ENCODE assay signal across 1 cellular context in genomic region chr1:111320066-111320879, GRCh38.
TF ChIP-seq lines count a peak whose summit lies in the region.

No MANE protein-coding gene starts in this region.

TF ChIP-seq in SK-N-SH treated with all-trans-retinoic acid at 6 μM for 48 hours, 23 proteins besides CTCF, POLR2A, EP300 and RAD21 (continued from another document):
- TF ChIP-seq TSHZ2 (CRISPR knock-in tag; IDR thresholded peaks at IDR 0.05), result no peak
- no peak for TF ChIP-seq CSDC2 (CRISPR knock-in tag; IDR thresholded peaks at IDR 0.05)
- TF ChIP-seq RARB (CRISPR knock-in tag; IDR thresholded peaks at IDR 0.05), result no peak
- TF ChIP-seq ZFP30 (CRISPR knock-in tag; IDR thresholded peaks at IDR 0.05), result no peak
- TF ChIP-seq TCF4 (CRISPR knock-in tag; IDR thresholded peaks at IDR 0.05; ENCODE audit: borderline replicate concordance), result no peak
TF ChIP-seq in SK-N-SH treated with all-trans-retinoic acid at 6 μM for 48 hours: peak in this region for 0.
